ENCODE assay signal across 17 cellular contexts in genomic region chrX:31483336-31483735, GRCh38.
A peak's percentile ranks its signal among the peaks of the same experiment; 100 is the strongest.
DNase-seq lines count a peak whose midpoint lies in the region; ATAC-seq and TF ChIP-seq lines count a peak whose summit lies in the region.
"Had no signal": no experiment of that assay in that cellular context is flagged by ENCODE, and none has a peak within 500 bp of the region (broad histone marks: within the 10 kb centered on the region; RNA-seq: fewer than 3 reads in every experiment).

No MANE protein-coding gene starts in this region.

- H3K36me3 Mint-ChIP-seq in osteocyte (ENCODE audit: unreplicated experiment): no peaks in the 10 kb centered on the region
- H3K36me3 Mint-ChIP-seq in activated CD8-positive, alpha-beta memory T cell treated with anti-CD3 and anti-CD28 coated beads, Interleukin-2, amount 10 ng/mL, durations not matched to agents 7 days and 5 days: no peaks in the 10 kb centered on the region
- no peaks in the 10 kb centered on the region for H3K36me3 Mint-ChIP-seq in activated T-cell treated with anti-CD3 and anti-CD28 coated beads, Interleukin-2, amount 50 U/mL, for 24 hours (ENCODE audit: low read depth)

- no peak overlapping the region for H3K4me3 ChIP-seq in SJCRH30
- no peak overlapping the region for H3K4me3 ChIP-seq in epithelial cell of esophagus (ENCODE audit: low read length)
- H3K4me3 ChIP-seq in aorta (ENCODE audit: low read length in 2 of 2): no peak overlapping the region
- H3K4me3 ChIP-seq: BLaER1, upper lobe of left lung had no signal

- H3K27me3 ChIP-seq in SJCRH30 (no peaks in the 10 kb centered on the region), aorta (ENCODE audit: control insufficient read depth in 1 of 2, insufficient read depth in 2 of 2, low read length in 1 of 2) (no peaks in the 10 kb centered on the region)
- H3K27me3 ChIP-seq: upper lobe of left lung had no signal

- CTCF ChIA-PET in activated CD8-positive, alpha-beta memory T cell treated with anti-CD3 and anti-CD28 coated beads, Interleukin-2, amount 10 ng/mL, durations not matched to agents 7 days and 5 days (lab: Charles Lee): no interaction called here

- H3K27ac Mint-ChIP-seq in osteocyte (ENCODE audit: unreplicated experiment): peak overlapping the region; percentile 78
- H3K27ac Mint-ChIP-seq in activated CD8-positive, alpha-beta memory T cell treated with anti-CD3 and anti-CD28 coated beads, Interleukin-2, amount 10 ng/mL, durations not matched to agents 7 days and 5 days: no peak overlapping the region
- no peak overlapping the region for H3K27ac Mint-ChIP-seq in activated T-cell treated with anti-CD3 and anti-CD28 coated beads, Interleukin-2, amount 50 U/mL, for 24 hours

- peaks cover 6% of the 10 kb centered on the region for H3K4me1 Mint-ChIP-seq in osteocyte (ENCODE audit: unreplicated experiment)
- H3K4me1 Mint-ChIP-seq in activated CD8-positive, alpha-beta memory T cell treated with anti-CD3 and anti-CD28 coated beads, Interleukin-2, amount 10 ng/mL, durations not matched to agents 7 days and 5 days: no peaks in the 10 kb centered on the region
- H3K4me1 Mint-ChIP-seq in activated T-cell treated with anti-CD3 and anti-CD28 coated beads, Interleukin-2, amount 50 U/mL, for 24 hours (ENCODE audit: low read depth): no peaks in the 10 kb centered on the region
- H3K4me1 Mint-ChIP-seq: central memory CD8-positive, alpha-beta T cell had no signal

- 59 to 71% methylated on average over 5 of the region's 5 CpGs for WGBS in aorta, 2 donors

- H3K9me3 ChIP-seq in SJCRH30 (replicated peaks) (no peaks in the 10 kb centered on the region), aorta (ENCODE audit: control insufficient read depth, low read length) (no peaks in the 10 kb centered on the region)
- H3K9me3 ChIP-seq: BLaER1, upper lobe of left lung had no signal

- no peak overlapping the region for H3K4me3 Mint-ChIP-seq in osteocyte (ENCODE audit: unreplicated experiment)
- H3K4me3 Mint-ChIP-seq in activated CD8-positive, alpha-beta memory T cell treated with anti-CD3 and anti-CD28 coated beads, Interleukin-2, amount 10 ng/mL, durations not matched to agents 7 days and 5 days: no peak overlapping the region
- no peak overlapping the region for H3K4me3 Mint-ChIP-seq in activated T-cell treated with anti-CD3 and anti-CD28 coated beads, Interleukin-2, amount 50 U/mL, for 24 hours
- H3K4me3 Mint-ChIP-seq: central memory CD8-positive, alpha-beta T cell had no signal

- ATAC-seq in GM18519 (IDR thresholded peaks at IDR 0.05; ENCODE audit: low FRiP score, unreplicated experiment) (no peak), aorta (ENCODE audit: low FRiP score) (no peak)
- ATAC-seq in activated CD8-positive, alpha-beta memory T cell treated with anti-CD3 and anti-CD28 coated beads, Interleukin-2, amount 10 ng/mL, durations not matched to agents 7 days and 5 days: no peak

- TF ChIP-seq CTCF in epithelial cell of esophagus (IDR thresholded peaks at IDR 0.05; ENCODE audit: insufficient read depth, low read depth, low read length, missing control alignments) (no peak), osteocyte (IDR thresholded peaks at IDR 0.05) (no peak)

- H3K27me3 Mint-ChIP-seq in osteocyte (ENCODE audit: unreplicated experiment): no peaks in the 10 kb centered on the region
- H3K27me3 Mint-ChIP-seq in activated CD8-positive, alpha-beta memory T cell treated with anti-CD3 and anti-CD28 coated beads, Interleukin-2, amount 10 ng/mL, durations not matched to agents 7 days and 5 days: no peaks in the 10 kb centered on the region
- peaks cover 13% of the 10 kb centered on the region for H3K27me3 Mint-ChIP-seq in activated T-cell treated with anti-CD3 and anti-CD28 coated beads, Interleukin-2, amount 50 U/mL, for 24 hours
- H3K27me3 Mint-ChIP-seq: central memory CD8-positive, alpha-beta T cell had no signal

- H3K36me3 ChIP-seq in SJCRH30 (no peaks in the 10 kb centered on the region), aorta (ENCODE audit: control insufficient read depth in 1 of 2, insufficient read depth in 2 of 2, low read length in 1 of 2) (no peaks in the 10 kb centered on the region)
- H3K36me3 ChIP-seq: BLaER1, upper lobe of left lung had no signal

- H3K27ac ChIP-seq in SJCRH30 (peak overlapping the region; percentile 78), aorta (ENCODE audit: low read depth in 1 of 2, low read length in 2 of 2) (no peak overlapping the region)
- H3K27ac ChIP-seq: BLaER1, parathyroid adenoma, upper lobe of left lung had no signal

- DNase-seq in EH (ENCODE audit: low read depth) (peak; percentile 75), SJCRH30 (peak; percentile 26 to 60), epithelial cell of esophagus (ENCODE audit: low read depth) (peak; percentile 30), osteocyte (ENCODE audit: extremely low spot score, unreplicated experiment) (no peak), aorta (no peak)
- DNase-seq in activated CD8-positive, alpha-beta memory T cell treated with anti-CD3 and anti-CD28 coated beads, Interleukin-2, amount 10 ng/mL, durations not matched to agents 7 days and 5 days: no peak
- no peak for DNase-seq in activated T-cell treated with anti-CD3 and anti-CD28 coated beads, Interleukin-2, amount 50 U/mL, for 24 hours
- DNase-seq: DND-41; GOT3; NCI-H2029 treated with DMSO at 0.1 percent for 48 hours; NCI-H774; stimulated activated CD8-positive, alpha-beta memory T cell treated with anti-CD3 and anti-CD28 coated beads, Interleukin-4, amount 100 ng/mL, for 48 hours; upper lobe of left lung had no signal

- intact Hi-C loops in aorta (cut with DNase I): no loop called here

- H3K4me1 ChIP-seq in SJCRH30 (peaks cover 6% of the 10 kb centered on the region), aorta (ENCODE audit: control insufficient read depth in 1 of 2, insufficient read depth in 2 of 2, low read length in 2 of 2) (no peaks in the 10 kb centered on the region)
- H3K4me1 ChIP-seq: BLaER1, parathyroid adenoma, upper lobe of left lung had no signal

- peaks cover 16% of the 10 kb centered on the region for H3K9me3 Mint-ChIP-seq in osteocyte (ENCODE audit: unreplicated experiment)
- H3K9me3 Mint-ChIP-seq in activated CD8-positive, alpha-beta memory T cell treated with anti-CD3 and anti-CD28 coated beads, Interleukin-2, amount 10 ng/mL, durations not matched to agents 7 days and 5 days (ENCODE audit: low read depth): peaks cover 4% of the 10 kb centered on the region
- H3K9me3 Mint-ChIP-seq in activated T-cell treated with anti-CD3 and anti-CD28 coated beads, Interleukin-2, amount 50 U/mL, for 24 hours: no peaks in the 10 kb centered on the region

Comparison
In these comparisons a context has a peak if more than half of its experiments do, and no peak if none do; other contexts are left out.
1. DNase-seq: peak in EH (single experiment), SJCRH30 (2 of 2) and epithelial cell of esophagus (single experiment); none in osteocyte (single experiment), activated CD8-positive, alpha-beta memory T cell treated with anti-CD3 and anti-CD28 coated beads, Interleukin-2, amount 10 ng/mL, durations not matched to agents 7 days and 5 days (single experiment), activated T-cell treated with anti-CD3 and anti-CD28 coated beads, Interleukin-2, amount 50 U/mL, for 24 hours (single experiment) and aorta (0 of 2).